Comparison of ENCODE assay signal across 14 cellular contexts in the genomic region with DNA sequence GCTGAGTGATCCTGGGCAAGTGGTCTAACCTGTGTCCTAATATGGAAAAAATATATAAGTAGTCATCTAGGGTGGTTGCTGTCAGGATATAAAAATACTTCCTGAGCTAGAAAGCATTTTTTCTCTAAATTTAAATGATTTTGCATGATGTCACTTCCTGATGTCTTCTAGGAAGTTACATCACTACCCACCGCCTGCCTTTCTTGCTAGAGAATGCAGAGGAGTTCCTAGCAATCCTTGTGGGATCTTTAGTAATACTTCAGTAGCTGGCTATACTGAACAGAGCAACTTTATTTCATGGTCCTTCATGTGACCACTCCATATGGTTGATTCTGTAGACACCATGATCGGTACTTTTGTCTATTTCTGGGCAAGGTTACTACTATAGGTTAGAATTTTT.
"Had no signal": no experiment of that assay in that cellular context is flagged by ENCODE, and none has a peak within 500 bp of the region (broad histone marks: within the 10 kb centered on the region; RNA-seq: fewer than 3 reads in every experiment).

No MANE protein-coding gene starts in this region.

- ATAC-seq: effector memory CD8-positive, alpha-beta T cell; mucosa of descending colon; naive thymus-derived CD4-positive, alpha-beta T cell had no signal

- H3K4me3 ChIP-seq: left ventricle myocardium inferior, mucosa of descending colon, tibial artery, vagina had no signal

- DNase-seq: activated CD4-positive, alpha-beta T cell treated with anti-CD3 and anti-CD28 coated beads, Interleukin-2, amount 50 U/mL, for 1 hour; activated CD8-positive, alpha-beta memory T cell treated with anti-CD3 and anti-CD28 coated beads for 24 hours; activated gamma-delta T cell treated with Interleukin-2 at 50 U/mL for 16 hours; activated naive CD8-positive, alpha-beta T cell treated with anti-CD3 and anti-CD28 coated beads, Interleukin-2, amount 10 ng/mL, durations not matched to agents 7 days and 5 days; aorta; effector memory CD8-positive, alpha-beta T cell; islet precursor cell; left ventricle myocardium inferior; mucosa of descending colon; naive thymus-derived CD4-positive, alpha-beta T cell; stimulated activated CD4-positive, alpha-beta T cell treated with anti-CD3 and anti-CD28 coated beads, Interleukin-2, amount 100 ng/mL, for 48 hours; stimulated activated naive CD4-positive, alpha-beta T cell; tibial artery had no signal
